Comparison of ENCODE assay signal across 15 cellular contexts in genomic region chr12:53297106-53297505, GRCh38. TPM values are rescaled to one million over a fixed set of nuclear protein-coding genes. Genes with fewer than 3 reads are reported as not detected.
A peak's percentile ranks its signal among the peaks of the same experiment; 100 is the strongest.
DNase-seq lines count a peak whose midpoint lies in the region; TF ChIP-seq lines count a peak whose summit lies in the region.
"Not testable (repeated sequence)": the region's sequence is repeated elsewhere in the genome, so short reads cannot be mapped to it uniquely, and the experiment has no call there.
"Had no signal": no experiment of that assay in that cellular context is flagged by ENCODE, and none has a peak within 500 bp of the region (broad histone marks: within the 10 kb centered on the region; RNA-seq: fewer than 3 reads in every experiment).

No MANE protein-coding gene starts in this region.

- WGBS in stomach, 5 donors, result 93 to 94% (median 93%) methylated on average over 10 of the region's 10 CpGs

- not testable (repeated sequence) for TF ChIP-seq POLR2A in stomach (IDR thresholded peaks at IDR 0.05)

- H3K4me1 Mint-ChIP-seq in CD14-positive monocyte (peaks cover 64% of the 10 kb centered on the region), glutamatergic neuron (ENCODE audit: low read depth, unreplicated experiment) (peaks cover 15% of the 10 kb centered on the region)
- H3K4me1 Mint-ChIP-seq in activated T-cell treated with anti-CD3 and anti-CD28 coated beads, Interleukin-2, amount 50 U/mL, for 24 hours (ENCODE audit: low read depth), result peaks cover 64% of the 10 kb centered on the region

- H3K4me3 ChIP-seq in HL-60 (replicated peaks; ENCODE audit: insufficient read depth, low read length); SU-DHL-6 (ENCODE audit: insufficient read depth, low read length, poor library complexity, severe bottlenecking); stomach: not testable (repeated sequence)
- H3K4me3 ChIP-seq in adipocyte (ENCODE audit: low read length) (peak overlapping the region; percentile 39), neural cell (ENCODE audit: low read length) (peak overlapping the region; percentile 89)

- H3K27me3 ChIP-seq in HL-60 (ENCODE audit: insufficient read depth, poor library complexity, severe bottlenecking); SU-DHL-6 (ENCODE audit: low read length); adipocyte (replicated peaks; ENCODE audit: control insufficient read depth, insufficient read depth, low read length); neural cell (ENCODE audit: insufficient read depth, low read depth, low read length); stomach: not testable (repeated sequence)

- peak overlapping the region; percentile 85 for H3K4me2 ChIP-seq in SU-DHL-6 (ENCODE audit: low read depth, low read length, poor library complexity, severe bottlenecking)
- H3K4me2 ChIP-seq in neural cell (ENCODE audit: low read length), result not testable (repeated sequence)

- not testable (repeated sequence) for H3K9me3 Mint-ChIP-seq in CD14-positive monocyte; activated T-cell treated with anti-CD3 and anti-CD28 coated beads, Interleukin-2, amount 50 U/mL, for 24 hours; glutamatergic neuron (ENCODE audit: unreplicated experiment)

- not testable (repeated sequence) for TF ChIP-seq EP300 in neural cell (conservative IDR thresholded peaks at IDR 0.05; ENCODE audit: poor library complexity, severe bottlenecking); stomach (IDR thresholded peaks at IDR 0.05)

- H3K27me3 Mint-ChIP-seq in CD14-positive monocyte (ENCODE audit: low read depth in 3 of 3); activated T-cell treated with anti-CD3 and anti-CD28 coated beads, Interleukin-2, amount 50 U/mL, for 24 hours; glutamatergic neuron (ENCODE audit: unreplicated experiment): not testable (repeated sequence)

- H3K4me1 ChIP-seq in adipocyte (ENCODE audit: control insufficient read depth, insufficient read depth, low read length) (peaks cover 57% of the 10 kb centered on the region), stomach (peaks cover 34 to 67% (median 58%) of the 10 kb centered on the region in 4 donors)

- H3K4me3 Mint-ChIP-seq in CD14-positive monocyte, result peak overlapping the region in 1 of 2 donors; percentile 88
- peak overlapping the region; percentile 100 for H3K4me3 Mint-ChIP-seq in activated T-cell treated with anti-CD3 and anti-CD28 coated beads, Interleukin-2, amount 50 U/mL, for 24 hours
- peak overlapping the region; percentile 5 for H3K4me3 Mint-ChIP-seq in glutamatergic neuron (ENCODE audit: unreplicated experiment)

- not testable (repeated sequence) for TF ChIP-seq RAD21 in neural cell (conservative IDR thresholded peaks at IDR 0.05)

- not testable (repeated sequence) for DNase-seq in CD14-positive monocyte (ENCODE audit: low spot score); HL-60 (ENCODE audit: low read depth in 1 of 2, low spot score in 1 of 2); activated T-cell treated with anti-CD3 and anti-CD28 coated beads, Interleukin-2, amount 50 U/mL, for 24 hours; adipocyte (ENCODE audit: low read depth); glutamatergic neuron; stomach

- H3K27ac Mint-ChIP-seq in CD14-positive monocyte, result peak overlapping the region; percentile 99 to 100 (median 99)
- H3K27ac Mint-ChIP-seq in activated T-cell treated with anti-CD3 and anti-CD28 coated beads, Interleukin-2, amount 50 U/mL, for 24 hours, result peak overlapping the region; percentile 91
- not testable (repeated sequence) for H3K27ac Mint-ChIP-seq in glutamatergic neuron (ENCODE audit: unreplicated experiment)

- peaks cover 28% of the 10 kb centered on the region for H3K79me2 ChIP-seq in SU-DHL-6 (ENCODE audit: insufficient read depth, low read length)
- peaks cover 29% of the 10 kb centered on the region for H3K79me2 ChIP-seq in neural cell (replicated peaks; ENCODE audit: insufficient read depth, low read length)

- H3K36me3 Mint-ChIP-seq in CD14-positive monocyte, result peaks cover 22 to 47% of the 10 kb centered on the region in 2 donors
- H3K36me3 Mint-ChIP-seq in activated T-cell treated with anti-CD3 and anti-CD28 coated beads, Interleukin-2, amount 50 U/mL, for 24 hours (ENCODE audit: low read depth), result peaks cover 99% of the 10 kb centered on the region
- not testable (repeated sequence) for H3K36me3 Mint-ChIP-seq in glutamatergic neuron (ENCODE audit: unreplicated experiment)

- not testable (repeated sequence) for H3K9me3 ChIP-seq in SU-DHL-6 (ENCODE audit: insufficient read depth, low read length); adipocyte (ENCODE audit: control insufficient read depth, low read length); neural cell (ENCODE audit: low read length); stomach

- H3K27ac ChIP-seq in HL-60 (replicated peaks), result peak overlapping the region; percentile 95
- H3K27ac ChIP-seq in SU-DHL-6 (ENCODE audit: low read depth, low read length); neural cell (ENCODE audit: low read length): not testable (repeated sequence)
- peak overlapping the region in 3 of 5 donors; percentile 1 to 90 (median 89) for H3K27ac ChIP-seq in stomach

- not testable (repeated sequence) for H3K9ac ChIP-seq in SU-DHL-6 (ENCODE audit: low read length); neural cell (ENCODE audit: low read length)
- peak overlapping the region; percentile 100 for H3K9ac ChIP-seq in adipocyte (ENCODE audit: low read length)

- not testable (repeated sequence) for H3K9me2 ChIP-seq in SU-DHL-6 (replicated peaks; ENCODE audit: insufficient read depth, low read length); neural cell (ENCODE audit: insufficient read depth, low read length)

- H3F3A ChIP-seq in SU-DHL-6 (ENCODE audit: insufficient read depth), result peaks cover 19% of the 10 kb centered on the region
- H3F3A ChIP-seq in neural cell (ENCODE audit: insufficient read depth, low read length, poor library complexity, severe bottlenecking), result not testable (repeated sequence)

- intact Hi-C loops in CD14-positive monocyte (cut with micrococcal nuclease), result loop anchor here in 1 of 2 donors (5.0 kb wide), 1 partner anchor 155 kb away; the partner anchor contains the start of gene PCBP2
- intact Hi-C loops in stomach (cut with DNase I; ENCODE audit: low total_unique reads), result not testable (repeated sequence)

- not testable (repeated sequence) for H3K36me3 ChIP-seq in SU-DHL-6 (ENCODE audit: low read length); adipocyte (ENCODE audit: control insufficient read depth, insufficient read depth, low read length, severe bottlenecking); neural cell (ENCODE audit: insufficient read depth, low read length)
- H3K36me3 ChIP-seq in stomach, result peaks cover 7 to 33% (median 28%) of the 10 kb centered on the region in 4 donors

- H4K20me1 ChIP-seq in SU-DHL-6 (ENCODE audit: low read depth, low read length); neural cell (ENCODE audit: insufficient read depth): not testable (repeated sequence)

- not testable (repeated sequence) for H2AFZ ChIP-seq in SU-DHL-6 (ENCODE audit: low read depth, low read length, severe bottlenecking); neural cell (ENCODE audit: low read depth, low read length)

- TF ChIP-seq CTCF in CD14-positive monocyte (IDR thresholded peaks at IDR 0.05); HL-60 (IDR thresholded peaks at IDR 0.05; ENCODE audit: insufficient read depth, low read length); SU-DHL-6 (IDR thresholded peaks at IDR 0.05; ENCODE audit: insufficient read depth, low read length, poor library complexity, severe bottlenecking); glutamatergic neuron (IDR thresholded peaks at IDR 0.05; ENCODE audit: partially characterized antibody, unreplicated experiment); neural cell (IDR thresholded peaks at IDR 0.05; ENCODE audit: poor library complexity, severe bottlenecking); stomach (IDR thresholded peaks at IDR 0.05): not testable (repeated sequence)

RNA-seq across cellular contexts. Expression of gene PFDN5, which starts 1.8 kb away (rescaled TPM):
- polyA plus RNA-seq in CD14-positive monocyte (1,000 to 10,000 TPM; 1,474 to 1,751 TPM), neural cell (1,371 and 1,383 TPM in 2 replicates), stomach (1,000 to 10,000 TPM; 1,294 to 1,886 (median 1,325) TPM)
- total RNA-seq in glutamatergic neuron (ENCODE audit: unreplicated experiment) (292 TPM), stomach (100 to 1,000 TPM; 207 to 623 (median 288) TPM)
- 174 and 217 TPM in 2 replicates for polyA minus RNA-seq in neural cell

RNA-seq across cellular contexts. Expression of gene MYG1, which starts 2.4 kb away (rescaled TPM):
- 10 to 100 TPM; 55.7 to 64.3 TPM for polyA plus RNA-seq in CD14-positive monocyte
- total RNA-seq in glutamatergic neuron (ENCODE audit: unreplicated experiment), result 66.1 TPM
- 70.5 and 84.1 TPM in 2 replicates for polyA plus RNA-seq in neural cell
- 30.1 and 30.2 TPM in 2 replicates for polyA minus RNA-seq in neural cell
- 10 to 100 TPM; 16.0 to 33.9 (median 29.0) TPM for total RNA-seq in stomach
- polyA plus RNA-seq in stomach, result 100 to 1,000 TPM in 1 of 3 donors, 10 to 100 TPM in 2; 89.5 to 120 (median 98.5) TPM

RNA-seq across cellular contexts. Expression of gene AAAS, which starts 24.3 kb away (rescaled TPM):
- 10 to 100 TPM; 25.6 to 27.2 TPM for polyA plus RNA-seq in CD14-positive monocyte
- 57.5 TPM for total RNA-seq in glutamatergic neuron (ENCODE audit: unreplicated experiment)
- 138 and 153 TPM in 2 replicates for polyA plus RNA-seq in neural cell
- 44.5 and 53.6 TPM in 2 replicates for polyA minus RNA-seq in neural cell
- total RNA-seq in stomach, result 10 to 100 TPM; 22.6 to 59.4 (median 43.3) TPM
- polyA plus RNA-seq in stomach, result 10 to 100 TPM; 19.7 to 49.7 (median 19.7) TPM

RNA-seq across cellular contexts. Expression of gene ESPL1, which starts 29.0 kb away (rescaled TPM):
- polyA plus RNA-seq in CD14-positive monocyte (not detected), neural cell (0.33 and 4.5 TPM in 2 replicates), stomach (10 to 100 TPM in 1 of 3 donors, under 1 TPM in 2; 0.15 to 13.1 (median 0.75) TPM)
- total RNA-seq in glutamatergic neuron (ENCODE audit: unreplicated experiment) (5.1 TPM), stomach (10 to 100 TPM in 1 of 5 donors, 1 to 10 TPM in 4; 3.3 to 43.2 (median 6.6) TPM)
- polyA minus RNA-seq in neural cell, result 0.93 and 0.97 TPM in 2 replicates

RNA-seq across cellular contexts. Expression of gene SP7, which starts 39.0 kb away (rescaled TPM):
- polyA plus RNA-seq in CD14-positive monocyte (not detected), neural cell (not detected in 2 replicates), stomach (not detected)
- total RNA-seq in glutamatergic neuron (ENCODE audit: unreplicated experiment) (not detected), stomach (not detected)
- polyA minus RNA-seq in neural cell, result not detected in 2 replicates
- total RNA-seq: fibroblast of villous mesenchyme, heart right ventricle, left colon, LHCN-M2, mesenteric fat pad, transverse colon had no signal
- polyA plus RNA-seq: heart right ventricle, small intestine had no signal
